ENCODE assay signal across 21 cellular contexts in genomic region chr10:126640391-126640790, GRCh38. TPM values are rescaled to one million over a fixed set of nuclear protein-coding genes. Genes with fewer than 3 reads are reported as not detected.
DNase-seq lines count a peak whose midpoint lies in the region; ATAC-seq and TF ChIP-seq lines count a peak whose summit lies in the region.
"Had no signal": no experiment of that assay in that cellular context is flagged by ENCODE, and none has a peak within 500 bp of the region (broad histone marks: within the 10 kb centered on the region; RNA-seq: fewer than 3 reads in every experiment).

No MANE protein-coding gene starts in this region.

- H3K4me1 ChIP-seq in PC-3 (ENCODE audit: insufficient read depth, low read length), result peaks cover 13% of the 10 kb centered on the region
- H3K4me1 ChIP-seq: BE2C, neural progenitor cell had no signal

- no peak overlapping the region for H3K4me3 ChIP-seq in PC-3 (ENCODE audit: low read length)
- no peak overlapping the region for H3K4me3 ChIP-seq in WERI-Rb-1 (ENCODE audit: low read depth, low read length)
- H3K4me3 ChIP-seq: neural progenitor cell had no signal

- no peaks in the 10 kb centered on the region for H3F3A ChIP-seq in PC-3 (ENCODE audit: low read length, unreplicated experiment)

- H3K9me3 ChIP-seq in PC-3 (ENCODE audit: low read length), result no peaks in the 10 kb centered on the region
- H3K9me3 ChIP-seq in WERI-Rb-1 (ENCODE audit: severe bottlenecking), result no peaks in the 10 kb centered on the region
- H3K9me3 ChIP-seq: BE2C had no signal

- CTCF ChIA-PET in PC-3 (lab: Charles Lee), result no interaction called here

- H3K79me2 ChIP-seq in PC-3 (ENCODE audit: low read length), result no peaks in the 10 kb centered on the region

- H3K27ac Mint-ChIP-seq in neural crest cell (ENCODE audit: unreplicated experiment), result peak overlapping the region; percentile 81
- H3K27ac Mint-ChIP-seq: activated B cell treated with CpG ODN at 0.5 μM for 24 hours, mesothelial cell of epicardium, neural progenitor cell, T-cell had no signal

- no peak overlapping the region for H2AFZ ChIP-seq in PC-3 (ENCODE audit: low read length)
- H2AFZ ChIP-seq: neural progenitor cell had no signal

- BruUV-seq in PC-3 (replicated peaks; lab: Mats Ljungman, UMichigan), result no TSS peak

- intact Hi-C loops in PC-3 (cut with micrococcal nuclease), result no loop called here

- H3K4me1 Mint-ChIP-seq in neural crest cell, result peaks cover 26% of the 10 kb centered on the region
- H3K4me1 Mint-ChIP-seq: activated B cell treated with CpG ODN at 0.5 μM for 24 hours, mesothelial cell of epicardium, T-cell had no signal

- no peak overlapping the region for H3K4me2 ChIP-seq in PC-3 (ENCODE audit: low read length)
- H3K4me2 ChIP-seq: neural progenitor cell had no signal

- H3K36me3 ChIP-seq in PC-3 (ENCODE audit: low read depth, low read length), result no peaks in the 10 kb centered on the region
- no peaks in the 10 kb centered on the region for H3K36me3 ChIP-seq in WERI-Rb-1
- H3K36me3 ChIP-seq: BE2C, brain microvascular endothelial cell, neural progenitor cell had no signal

- no peak overlapping the region for H3K4me3 Mint-ChIP-seq in neural crest cell
- H3K4me3 Mint-ChIP-seq: activated B cell treated with CpG ODN at 0.5 μM for 24 hours, mesothelial cell of epicardium, neural progenitor cell, T-cell had no signal

- H3K27me3 Mint-ChIP-seq in neural crest cell (ENCODE audit: low read depth), result no peaks in the 10 kb centered on the region

- H3K27me3 ChIP-seq in PC-3 (ENCODE audit: low read length), result no peaks in the 10 kb centered on the region
- H3K27me3 ChIP-seq in WERI-Rb-1 (ENCODE audit: insufficient read depth, low read depth, severe bottlenecking), result no peaks in the 10 kb centered on the region
- H3K27me3 ChIP-seq: BE2C, brain microvascular endothelial cell, neural progenitor cell had no signal

- H3K9me3 Mint-ChIP-seq in neural crest cell, result peaks cover 8% of the 10 kb centered on the region
- H3K9me3 Mint-ChIP-seq: activated B cell treated with CpG ODN at 0.5 μM for 24 hours, mesothelial cell of epicardium had no signal

- no peaks in the 10 kb centered on the region for H4K20me1 ChIP-seq in PC-3 (ENCODE audit: low read length)

- no peak for TF ChIP-seq CTCF in PC-3 (conservative IDR thresholded peaks at IDR 0.05; ENCODE audit: low read depth, low read length)
- no peak for TF ChIP-seq CTCF in neural crest cell (conservative IDR thresholded peaks at IDR 0.05)
- no peak for TF ChIP-seq CTCF in WERI-Rb-1 (IDR thresholded peaks at IDR 0.05; ENCODE audit: low read depth, low read length)

- DNase-seq in GM04503 (ENCODE audit: low read depth) (peak; percentile 13), PC-3 (peak; percentile 35), epithelial cell of prostate (ENCODE audit: low read depth, low spot score) (peak; percentile 29), neural crest cell (ENCODE audit: low read depth, low spot score) (no peak), NCI-H2227 (lab: John Stamatoyannopoulos, UW; ENCODE audit: unreplicated experiment) (no peak), hippocampal formation (lab: John Stamatoyannopoulos, UW) (no peak), WERI-Rb-1 (no peak)
- DNase-seq in activated naive CD4-positive, alpha-beta T cell treated with anti-CD3 and anti-CD28 coated beads, Interleukin-2, amount 50 U/mL, for 16 hours, result no peak
- DNase-seq: activated B cell treated with CpG ODN at 0.5 μM for 24 hours; activated CD8-positive, alpha-beta memory T cell treated with anti-CD3 and anti-CD28 coated beads for 24 hours; BE2C; brain microvascular endothelial cell; effector memory CD4-positive, alpha-beta T cell; GF-D8; Kasumi-1; left cardiac atrium; NCI-H1436; NCI-H2171; T-cell had no signal

- H3K27ac ChIP-seq in PC-3 (ENCODE audit: low read length) (no peak overlapping the region), epithelial cell of prostate (no peak overlapping the region), WERI-Rb-1 (no peak overlapping the region)
- H3K27ac ChIP-seq: brain microvascular endothelial cell, neural progenitor cell had no signal

- POLR2A ChIA-PET in PC-3 (lab: Charles Lee; ENCODE audit: unreplicated experiment), result no interaction called here

- peaks cover 5% of the 10 kb centered on the region for H3K36me3 Mint-ChIP-seq in neural crest cell (ENCODE audit: low read depth)
- H3K36me3 Mint-ChIP-seq: mesothelial cell of epicardium, neural progenitor cell, T-cell had no signal

- no peaks in the 10 kb centered on the region for H3K9me2 ChIP-seq in PC-3 (replicated peaks; ENCODE audit: low read length)

- ATAC-seq in PC-3, result no peak
- ATAC-seq: left cardiac atrium, T-cell had no signal

- H3K9ac ChIP-seq in PC-3 (ENCODE audit: low read length), result no peak overlapping the region
- H3K9ac ChIP-seq: neural progenitor cell had no signal

RNA-seq across cellular contexts. Expression of gene C10orf90, which starts 30.1 kb away (rescaled TPM):
- total RNA-seq in PC-3 (2014; rRNA removed), result 0.18 and 2.0 TPM in 2 replicates
- total RNA-seq in neural crest cell, result 0.25 and 0.89 TPM in 2 replicates
- total RNA-seq: activated B cell treated with CpG ODN at 0.5 μM for 24 hours, mesothelial cell of epicardium, T-cell had no signal

Comparison
In these comparisons a context has a peak if more than half of its experiments do, and no peak if none do; other contexts are left out.
1. DNase-seq: peak in GM04503 (single experiment), PC-3 (single experiment) and epithelial cell of prostate (single experiment); none in neural crest cell (single experiment), NCI-H2227 (single experiment), hippocampal formation (0 of 2), WERI-Rb-1 (single experiment) and activated naive CD4-positive, alpha-beta T cell treated with anti-CD3 and anti-CD28 coated beads, Interleukin-2, amount 50 U/mL, for 16 hours (single experiment).